ENCODE assay signal across 1 cellular context in genomic region chr4:7803992-7804758, GRCh38.
TF ChIP-seq lines count a peak whose summit lies in the region.

No MANE protein-coding gene starts in this region.

TF ChIP-seq in H1, 55 proteins besides CTCF, POLR2A, EP300 and RAD21:
- TF ChIP-seq, protein P1, sequence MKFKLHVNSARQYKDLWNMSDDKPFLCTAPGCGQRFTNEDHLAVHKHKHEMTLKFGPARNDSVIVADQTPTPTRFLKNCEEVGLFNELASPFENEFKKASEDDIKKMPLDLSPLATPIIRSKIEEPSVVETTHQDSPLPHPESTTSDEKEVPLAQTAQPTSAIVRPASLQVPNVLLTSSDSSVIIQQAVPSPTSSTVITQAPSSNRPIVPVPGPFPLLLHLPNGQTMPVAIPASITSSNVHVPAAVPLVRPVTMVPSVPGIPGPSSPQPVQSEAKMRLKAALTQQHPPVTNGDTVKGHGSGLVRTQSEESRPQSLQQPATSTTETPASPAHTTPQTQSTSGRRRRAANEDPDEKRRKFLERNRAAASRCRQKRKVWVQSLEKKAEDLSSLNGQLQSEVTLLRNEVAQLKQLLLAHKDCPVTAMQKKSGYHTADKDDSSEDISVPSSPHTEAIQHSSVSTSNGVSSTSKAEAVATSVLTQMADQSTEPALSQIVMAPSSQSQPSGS (IDR thresholded peaks at IDR 0.05; ENCODE audit: low read length), result no peak
- peak; percentile 76 for TF ChIP-seq CEBPB (IDR thresholded peaks at IDR 0.05; ENCODE audit: low read depth, low read length)
- TF ChIP-seq, protein P2, sequence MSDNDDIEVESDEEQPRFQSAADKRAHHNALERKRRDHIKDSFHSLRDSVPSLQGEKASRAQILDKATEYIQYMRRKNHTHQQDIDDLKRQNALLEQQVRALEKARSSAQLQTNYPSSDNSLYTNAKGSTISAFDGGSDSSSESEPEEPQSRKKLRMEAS (IDR thresholded peaks at IDR 0.05), result peak; percentile 29; the same call in 1 of the 2 replicates
- TF ChIP-seq JUN (IDR thresholded peaks at IDR 0.05; ENCODE audit: low read depth, low read length), result no peak
- peak; percentile 39 for TF ChIP-seq TAF7 (optimal IDR thresholded peaks at IDR 0.05; ENCODE audit: borderline replicate concordance, low read depth, low read length)
- TF ChIP-seq SIX5 (IDR thresholded peaks at IDR 0.05; ENCODE audit: low read depth, low read length), result no peak
- peak; percentile 61; the same call in 1 of the 2 replicates for TF ChIP-seq GABPA (IDR thresholded peaks at IDR 0.05; ENCODE audit: borderline replicate concordance, insufficient read depth, low read length)
- TF ChIP-seq YY1 (IDR thresholded peaks at IDR 0.05; ENCODE audit: low read depth, low read length), result peak; percentile 69
- TF ChIP-seq POU5F1 (IDR thresholded peaks at IDR 0.05; ENCODE audit: low read depth, low read length), result no peak
- TF ChIP-seq SP4 (IDR thresholded peaks at IDR 0.05; ENCODE audit: low read length), result no peak
- TF ChIP-seq CHD1 (IDR thresholded peaks at IDR 0.05; ENCODE audit: low read depth, low read length), result no peak
- no peak for TF ChIP-seq RBBP5 (IDR thresholded peaks at IDR 0.05; ENCODE audit: borderline replicate concordance, low read depth, low read length)
- TF ChIP-seq TCF12 (IDR thresholded peaks at IDR 0.05; ENCODE audit: low read depth, low read length), result 0 out of 2 replicates have a peak, but pooled peaks have one; percentile 34
- no peak for TF ChIP-seq BACH1 (IDR thresholded peaks at IDR 0.05; ENCODE audit: low read length)
- no peak for TF ChIP-seq BRCA1 (IDR thresholded peaks at IDR 0.05; ENCODE audit: low read depth, low read length)
- no peak for TF ChIP-seq CREB1 (IDR thresholded peaks at IDR 0.05)
- no peak for TF ChIP-seq CBX5 (IDR thresholded peaks at IDR 0.05; ENCODE audit: low read depth, low read length)
- TF ChIP-seq PHF8 (conservative IDR thresholded peaks at IDR 0.05; ENCODE audit: low read depth, low read length), result no peak
- TF ChIP-seq SUZ12 (IDR thresholded peaks at IDR 0.05; ENCODE audit: low read length), result no peak
- no peak for TF ChIP-seq KDM4A (IDR thresholded peaks at IDR 0.05; ENCODE audit: low read depth, low read length, severe bottlenecking)
- TF ChIP-seq TAF1 (IDR thresholded peaks at IDR 0.05; ENCODE audit: low read depth, low read length), result no peak
